9 cellular contexts compared by ENCODE assay signal in genomic region chr15:92226020-92226612, GRCh38.
DNase-seq lines count a peak whose midpoint lies in the region; ATAC-seq, FAIRE-seq and TF ChIP-seq lines count a peak whose summit lies in the region.
"Had no signal": no experiment of that assay in that cellular context is flagged by ENCODE, and none has a peak within 500 bp of the region (broad histone marks: within the 10 kb centered on the region; RNA-seq: fewer than 3 reads in every experiment).

No MANE protein-coding gene starts in this region.

- H3K27ac ChIP-seq in HCT116 (ENCODE audit: low read depth, low read length) (no peak overlapping the region), keratinocyte (ENCODE audit: control insufficient read depth, insufficient read depth, low read length) (no peak overlapping the region)

- no peak for TF ChIP-seq POLR2A in HCT116 (IDR thresholded peaks at IDR 0.05; ENCODE audit: borderline replicate concordance, extremely low read depth, insufficient read depth, insufficient read length)

- CTCF ChIA-PET in HCT116 (lab: Charles Lee) = no interaction called here

- no peaks in the 10 kb centered on the region for H3K36me3 Mint-ChIP-seq in activated T-helper 17 cell treated with anti-CD3 and anti-CD28 coated beads, Interleukin-2, amount 50 U/mL, for 72 hours (ENCODE audit: low read depth)

- FAIRE-seq in keratinocyte (lab: Jason Lieb, UNC) = peak; percentile 29

- no peaks in the 10 kb centered on the region for H3K9me3 ChIP-seq in HCT116 (ENCODE audit: control insufficient read depth in 1 of 2, insufficient read depth in 1 of 2, low read depth in 1 of 2, low read length in 2 of 2)
- H3K9me3 ChIP-seq in keratinocyte (ENCODE audit: control insufficient read depth, low read depth, low read length) = no peaks in the 10 kb centered on the region

- no peaks in the 10 kb centered on the region for H4K20me1 ChIP-seq in HCT116 (ENCODE audit: insufficient read depth)
- H4K20me1 ChIP-seq in keratinocyte (ENCODE audit: control insufficient read depth, extremely low read depth, insufficient read depth, low read length) = no peaks in the 10 kb centered on the region

- H3K27ac Mint-ChIP-seq in activated T-helper 17 cell treated with anti-CD3 and anti-CD28 coated beads, Interleukin-2, amount 50 U/mL, for 72 hours = no peak overlapping the region
- H3K27ac Mint-ChIP-seq: dendritic cell treated with granulocyte-macrophage colony-stimulating factor and Interleukin-4, amounts not matched to agents 40 ng/mL and 50 ng/mL, for 4 days had no signal

- dilution Hi-C loops in keratinocyte (cut with MboI; ENCODE audit: extremely low pct_ligation_motif_present, low sequenced_read_pairs) = no loop called here

- peaks cover 18% of the 10 kb centered on the region for H3K27me3 Mint-ChIP-seq in activated T-helper 17 cell treated with anti-CD3 and anti-CD28 coated beads, Interleukin-2, amount 50 U/mL, for 72 hours
- H3K27me3 Mint-ChIP-seq: dendritic cell treated with granulocyte-macrophage colony-stimulating factor and Interleukin-4, amounts not matched to agents 40 ng/mL and 50 ng/mL, for 4 days had no signal

- no peaks in the 10 kb centered on the region for H3K36me3 ChIP-seq in HCT116 (ENCODE audit: control insufficient read depth in 1 of 2, insufficient read depth in 2 of 2, low read length in 2 of 2)
- H3K36me3 ChIP-seq in keratinocyte (ENCODE audit: control insufficient read depth in 2 of 2, extremely low read depth in 1 of 2, insufficient read depth in 2 of 2, low read length in 2 of 2) = no peaks in the 10 kb centered on the region

- ATAC-seq in HCT116 = peak; percentile 83
- peak; percentile 42 for ATAC-seq in activated T-helper 17 cell treated with anti-CD3 and anti-CD28 coated beads, Interleukin-2, amount 50 U/mL, for 72 hours (replicated peaks)
- ATAC-seq in HG03439 (IDR thresholded peaks at IDR 0.05; ENCODE audit: unreplicated experiment) = no peak
- no peak for ATAC-seq in HG02852 (IDR thresholded peaks at IDR 0.05; ENCODE audit: unreplicated experiment)

- H3K4me2 ChIP-seq in HCT116 (ENCODE audit: low read length) (no peak overlapping the region), keratinocyte (ENCODE audit: control insufficient read depth, extremely low read depth, insufficient read depth, low read depth, low read length) (no peak overlapping the region)

- no peak overlapping the region for H3K4me3 ChIP-seq in HCT116 (replicated peaks in 1 of 2; ENCODE audit: low read depth in 1 of 2, low read length in 2 of 2)
- no peak overlapping the region for H3K4me3 ChIP-seq in keratinocyte (ENCODE audit: control insufficient read depth in 2 of 3, extremely low read depth in 1 of 3, insufficient read depth in 2 of 3, low read depth in 1 of 3, low read length in 3 of 3)

- no peak overlapping the region for H2AFZ ChIP-seq in HCT116 (ENCODE audit: low read depth, low read length, poor library complexity, severe bottlenecking)
- no peak overlapping the region for H2AFZ ChIP-seq in keratinocyte (ENCODE audit: control insufficient read depth, low read length)

- H3K9ac ChIP-seq in HCT116 (ENCODE audit: low read length) (no peak overlapping the region), keratinocyte (ENCODE audit: control insufficient read depth, extremely low read depth, insufficient read depth, low read length) (no peak overlapping the region)

- peak; percentile 60 for TF ChIP-seq RAD21 in HCT116 (IDR thresholded peaks at IDR 0.05; ENCODE audit: low read depth)

- no peaks in the 10 kb centered on the region for H3K79me2 ChIP-seq in HCT116 (ENCODE audit: insufficient read depth, low read length)
- H3K79me2 ChIP-seq in keratinocyte (ENCODE audit: control insufficient read depth, insufficient read depth, low read length) = no peaks in the 10 kb centered on the region

- H3K4me3 Mint-ChIP-seq in activated T-helper 17 cell treated with anti-CD3 and anti-CD28 coated beads, Interleukin-2, amount 50 U/mL, for 72 hours = no peak overlapping the region
- H3K4me3 Mint-ChIP-seq: dendritic cell treated with granulocyte-macrophage colony-stimulating factor and Interleukin-4, amounts not matched to agents 40 ng/mL and 50 ng/mL, for 4 days had no signal

- intact Hi-C loops in HCT116 (cut with micrococcal nuclease) = loop anchor here (1.0 kb wide), 1 partner anchor 129 kb away; no protein-coding TSS in a partner anchor

- no peaks in the 10 kb centered on the region for H3K9me1 ChIP-seq in keratinocyte (ENCODE audit: control insufficient read depth, extremely low read depth, insufficient read depth, low read length)

- no peaks in the 10 kb centered on the region for H3K4me1 Mint-ChIP-seq in activated T-helper 17 cell treated with anti-CD3 and anti-CD28 coated beads, Interleukin-2, amount 50 U/mL, for 72 hours

- TF ChIP-seq CTCF in HCT116 (IDR thresholded peaks at IDR 0.05 in 2 of 3, conservative IDR thresholded peaks at IDR 0.05 in 1 of 3; ENCODE audit: borderline replicate concordance in 1 of 3, insufficient read depth in 1 of 3, low read depth in 2 of 3, low read length in 2 of 3) (peak; percentile 38 to 58 (median 51); a peak in 5 of 6 replicates), keratinocyte (optimal IDR thresholded peaks at IDR 0.05 in 1 of 3, IDR thresholded peaks at IDR 0.05 in 1 of 3, conservative IDR thresholded peaks at IDR 0.05 in 1 of 3; ENCODE audit: extremely low read depth in 1 of 3, insufficient read depth in 2 of 3, low read length in 3 of 3) (peak; percentile 42 to 72 (median 63))

- POLR2A ChIA-PET in HCT116 (lab: Charles Lee) = no interaction called here

- H3K9me3 Mint-ChIP-seq in activated T-helper 17 cell treated with anti-CD3 and anti-CD28 coated beads, Interleukin-2, amount 50 U/mL, for 72 hours = no peaks in the 10 kb centered on the region

- no TSS peak for BruUV-seq in HCT116 (replicated peaks; lab: Mats Ljungman, UMichigan)

- DNase-seq in COLO829 (ENCODE audit: low spot score) (peak; percentile 38), HCT116 (ENCODE audit: low read depth, low spot score) (peak; percentile 16), keratinocyte (ENCODE audit: low read depth, low spot score) (no peak), HCEC 1CT (no peak)
- no peak for DNase-seq in activated CD4-positive, CD25-positive, alpha-beta regulatory T cell treated with anti-CD3 and anti-CD28 coated beads, Interleukin-2, amount 50 U/mL, for 72 hours

- no peaks in the 10 kb centered on the region; the same call in 1 of the 2 replicates for H3K27me3 ChIP-seq in HCT116 (ENCODE audit: insufficient read depth, low read length)
- H3K27me3 ChIP-seq in keratinocyte (ENCODE audit: control insufficient read depth, extremely low read depth, insufficient read depth, low read length) = no peaks in the 10 kb centered on the region

- no peaks in the 10 kb centered on the region for H3K9me2 ChIP-seq in HCT116 (ENCODE audit: insufficient read depth)

- RAD21 ChIA-PET in HCT116 (lab: Charles Lee; ENCODE audit: low non-redundant PET in 1 of 2, low total read pairs in 2 of 2, uncharacterized antibody in 2 of 2, unreplicated experiment in 2 of 2) = no interaction called here

- no peaks in the 10 kb centered on the region for H3K4me1 ChIP-seq in HCT116 (ENCODE audit: control insufficient read depth in 1 of 2, insufficient read depth in 2 of 2, low read length in 2 of 2)
- no peaks in the 10 kb centered on the region for H3K4me1 ChIP-seq in keratinocyte (ENCODE audit: control insufficient read depth, extremely low read depth, insufficient read depth, low read length)

TF ChIP-seq in HCT116, 20 proteins besides CTCF, POLR2A, EP300 and RAD21 (continues in another document):
- TF ChIP-seq ZBTB33 (IDR thresholded peaks at IDR 0.05; ENCODE audit: extremely low read depth, insufficient replicate concordance, low read length) (no peak), SRF (IDR thresholded peaks at IDR 0.05; ENCODE audit: low read depth) (no peak), SP1 (IDR thresholded peaks at IDR 0.05; ENCODE audit: low read depth) (no peak), REST (IDR thresholded peaks at IDR 0.05; ENCODE audit: low read depth) (no peak), CBX3 (IDR thresholded peaks at IDR 0.05; ENCODE audit: low read depth) (no peak), CEBPB (IDR thresholded peaks at IDR 0.05; ENCODE audit: low read depth) (no peak)

Comparison
In these comparisons a context has a peak if more than half of its experiments do, and no peak if none do; other contexts are left out.
1. DNase-seq: peak in COLO829 (single experiment) and HCT116 (single experiment); none in keratinocyte (single experiment), activated CD4-positive, CD25-positive, alpha-beta regulatory T cell treated with anti-CD3 and anti-CD28 coated beads, Interleukin-2, amount 50 U/mL, for 72 hours (single experiment) and HCEC 1CT (single experiment).
2. ATAC-seq: peak in HCT116 (single experiment) and activated T-helper 17 cell treated with anti-CD3 and anti-CD28 coated beads, Interleukin-2, amount 50 U/mL, for 72 hours (single experiment); none in HG03439 (single experiment) and HG02852 (single experiment).